Comparison of ENCODE assay signal across 8 cellular contexts in genomic region chr10:110568055-110568735, GRCh38. TPM values are rescaled to one million over a fixed set of nuclear protein-coding genes. Genes with fewer than 3 reads are reported as not detected.
DNase-seq lines count a peak whose midpoint lies in the region; ATAC-seq and TF ChIP-seq lines count a peak whose summit lies in the region.

No MANE protein-coding gene starts in this region.

- CTCF ChIA-PET in AG04449 (lab: Yijun Ruan, JAX) = interaction anchor here (3.5 kb wide), 1 partner anchor 262 kb away, joined by 29 read pairs; the partner anchor contains the start of gene SMNDC1

- H3K4me1 ChIP-seq in adipocyte (ENCODE audit: control insufficient read depth, insufficient read depth, low read length) (peaks cover 20% of the 10 kb centered on the region), hepatocyte (ENCODE audit: insufficient read depth) (peaks cover 13% of the 10 kb centered on the region)

- H3K27ac ChIP-seq in SK-N-MC = no peak overlapping the region
- peak overlapping the region; percentile 91 for H3K27ac ChIP-seq in hepatocyte

- peak overlapping the region; percentile 84 for H3K4me3 ChIP-seq in AG04449 (ENCODE audit: low read depth, low read length)
- peak overlapping the region; percentile 86 for H3K4me3 ChIP-seq in SK-N-MC
- peak overlapping the region; percentile 88 for H3K4me3 ChIP-seq in adipocyte (ENCODE audit: low read length)
- peak overlapping the region; percentile 77 for H3K4me3 ChIP-seq in hepatocyte
- peak overlapping the region; percentile 89 for H3K4me3 ChIP-seq in retinal pigment epithelial cell (ENCODE audit: low read length)

- H3K9me2 ChIP-seq in hepatocyte (replicated peaks; ENCODE audit: insufficient read depth) = no peaks in the 10 kb centered on the region

- no peak for DNase-seq in AG04449 (ENCODE audit: low read depth, low spot score)
- DNase-seq in SK-N-MC (ENCODE audit: low read depth, low spot score) = no peak
- DNase-seq in adipocyte (ENCODE audit: low read depth) = peak; percentile 62
- DNase-seq in hepatocyte (ENCODE audit: low spot score) = peak; percentile 53
- DNase-seq in retinal pigment epithelial cell (ENCODE audit: low read depth) = no peak
- DNase-seq in kidney glomerular epithelial cell (lab: John Stamatoyannopoulos, UW) = no peak

- peak overlapping the region; percentile 14 for H2AFZ ChIP-seq in hepatocyte

- POLR2A ChIA-PET in AG04449 (lab: Yijun Ruan, JAX) = no interaction called here

- WGBS in hepatocyte (ENCODE audit: low lambda C conversion rate, missing lambda C conversion rate) = 0% methylated on average over 20 of the region's 40 CpGs

- peak; percentile 21 for ATAC-seq in GM18868 (IDR thresholded peaks at IDR 0.05; ENCODE audit: unreplicated experiment)
- ATAC-seq in HG03103 (IDR thresholded peaks at IDR 0.05; ENCODE audit: low read depth, unreplicated experiment) = peak; percentile 19

- no peak for TF ChIP-seq CTCF in AG04449 (IDR thresholded peaks at IDR 0.05; ENCODE audit: insufficient read depth, low read length, missing control alignments)
- TF ChIP-seq CTCF in hepatocyte (IDR thresholded peaks at IDR 0.05; ENCODE audit: poor library complexity) = no peak
- no peak for TF ChIP-seq CTCF in retinal pigment epithelial cell (conservative IDR thresholded peaks at IDR 0.05; ENCODE audit: low read depth, low read length)

- peak overlapping the region; percentile 75 for H3K4me2 ChIP-seq in hepatocyte

- H3K79me2 ChIP-seq in hepatocyte = peaks cover 56% of the 10 kb centered on the region

- H3K9ac ChIP-seq in SK-N-MC (ENCODE audit: insufficient read length) = peak overlapping the region; percentile 94
- peak overlapping the region; percentile 97 for H3K9ac ChIP-seq in adipocyte (ENCODE audit: low read length)

- peaks cover 9% of the 10 kb centered on the region for H4K20me1 ChIP-seq in hepatocyte (ENCODE audit: insufficient read depth, poor library complexity, severe bottlenecking)

- H3K36me3 ChIP-seq in SK-N-MC (ENCODE audit: insufficient read depth, low read length) (peaks cover 11% of the 10 kb centered on the region), adipocyte (ENCODE audit: control insufficient read depth, insufficient read depth, low read length, severe bottlenecking) (no peaks in the 10 kb centered on the region), hepatocyte (replicated peaks; ENCODE audit: insufficient read depth, low read depth) (no peaks in the 10 kb centered on the region)

- no peaks in the 10 kb centered on the region for H3K27me3 ChIP-seq in adipocyte (replicated peaks; ENCODE audit: control insufficient read depth, insufficient read depth, low read length)
- no peaks in the 10 kb centered on the region for H3K27me3 ChIP-seq in hepatocyte

- H3K9me3 ChIP-seq in SK-N-MC (ENCODE audit: low read depth, low read length) (no peaks in the 10 kb centered on the region), adipocyte (ENCODE audit: control insufficient read depth, low read length) (no peaks in the 10 kb centered on the region), hepatocyte (ENCODE audit: low read depth) (no peaks in the 10 kb centered on the region)

RNA-seq across cellular contexts. Expression of gene SMC3, which starts 0.7 kb away (rescaled TPM):
- 35.4 and 40.8 TPM in 2 replicates for total RNA-seq in hepatocyte
- polyA plus RNA-seq in hepatocyte = 53.5 and 64.1 TPM in 2 replicates

Comparison
In these comparisons a context has a peak if more than half of its experiments do, and no peak if none do; other contexts are left out.
1. DNase-seq: peak in adipocyte (single experiment) and hepatocyte (single experiment); none in AG04449 (single experiment), SK-N-MC (single experiment), retinal pigment epithelial cell (single experiment) and kidney glomerular epithelial cell (single experiment).
2. Peak in every context shown above with its lines, with median percentiles within 50 percentile points of each other: H3K4me3 ChIP-seq.